22 cellular contexts compared by ENCODE assay signal in the genomic region with DNA sequence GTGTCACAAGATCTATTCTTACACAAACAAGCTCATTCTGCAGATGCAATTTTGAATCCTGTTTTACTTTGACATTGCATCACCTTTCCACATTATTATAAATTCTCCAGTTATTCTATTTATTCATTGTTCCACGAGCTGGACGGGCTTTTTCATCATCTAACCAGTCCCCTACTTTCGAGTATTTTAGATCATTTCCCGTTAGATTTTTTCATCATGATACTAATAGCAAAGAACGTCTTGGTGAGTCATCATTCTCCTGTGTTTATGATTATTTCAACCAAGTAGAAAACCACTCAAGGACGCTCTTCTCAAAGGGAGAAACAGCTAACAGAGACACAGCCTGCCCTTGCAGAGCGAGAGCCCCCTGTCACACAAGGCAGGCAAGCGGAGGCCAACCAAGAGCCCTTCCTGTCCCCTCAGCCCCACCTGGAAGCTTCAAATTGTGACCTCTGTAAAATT. TPM values are rescaled to one million over a fixed set of nuclear protein-coding genes. Genes with fewer than 3 reads are reported as not detected.
A peak's percentile ranks its signal among the peaks of the same experiment; 100 is the strongest.
DNase-seq lines count a peak whose midpoint lies in the region; ATAC-seq, FAIRE-seq and TF ChIP-seq lines count a peak whose summit lies in the region.
"Had no signal": no experiment of that assay in that cellular context is flagged by ENCODE, and none has a peak within 500 bp of the region (broad histone marks: within the 10 kb centered on the region; RNA-seq: fewer than 3 reads in every experiment).

No MANE protein-coding gene starts in this region.

- intact Hi-C loops in endothelial cell of umbilical vein (cut with micrococcal nuclease), result no loop called here
- intact Hi-C loops in mucosa of descending colon (cut with DNase I, micrococcal nuclease), result no loop called here

- H3K27me3 Mint-ChIP-seq in activated T-cell treated with anti-CD3 and anti-CD28 coated beads, Interleukin-2, amount 50 U/mL, for 24 hours, result no peaks in the 10 kb centered on the region
- H3K27me3 Mint-ChIP-seq: activated naive CD8-positive, alpha-beta T cell treated with anti-CD3 and anti-CD28 coated beads, Interleukin-2, amount 10 ng/mL, durations not matched to agents 7 days and 5 days; CD4-positive, CD25-positive, alpha-beta regulatory T cell had no signal

- CTCF ChIA-PET in endothelial cell of umbilical vein (lab: Charles Lee), result interaction anchor here (0.9 kb wide), 1 partner anchor 16 kb away, joined by 4 read pairs; the partner anchor contains the start of gene CIZ1

- no TSS peak for BruUV-seq in endothelial cell of umbilical vein (replicated peaks; lab: Mats Ljungman, UMichigan)

- TF ChIP-seq CTCF in endothelial cell of umbilical vein (IDR thresholded peaks at IDR 0.05; ENCODE audit: extremely low read depth in 1 of 2, insufficient read depth in 1 of 2, low read depth in 1 of 2, low read length in 2 of 2) (no peak), mucosa of descending colon (IDR thresholded peaks at IDR 0.05) (no peak)

- DNase-seq in activated T-cell treated with anti-CD3 and anti-CD28 coated beads, Interleukin-2, amount 50 U/mL, for 24 hours, result no peak
- DNase-seq in activated T-cell treated with anti-CD3 and anti-CD28 coated beads, Interleukin-2, amount 50 U/mL, for 1 hour, result no peak
- DNase-seq in amniotic epithelial cell (ENCODE audit: low read depth) (peak; percentile 90), endothelial cell of umbilical vein (ENCODE audit: low read depth, low spot score) (no peak), mucosa of descending colon (no peak), NOMO-1 treated with dmso at 0.1 percent for 144 hours (lab: John Stamatoyannopoulos, UW; ENCODE audit: unreplicated experiment) (no peak)
- no peak for DNase-seq in activated CD4-positive, alpha-beta T cell treated with anti-CD3 and anti-CD28 coated beads, Interleukin-2, amount 50 U/mL, for 1 hour
- DNase-seq: 8988T; activated CD4-positive, alpha-beta T cell treated with anti-CD3 and anti-CD28 coated beads, Interleukin-2, amount 50 U/mL, for 48 hours; activated naive CD8-positive, alpha-beta T cell treated with anti-CD3 and anti-CD28 coated beads, Interleukin-2, amount 10 ng/mL, durations not matched to agents 7 days and 5 days; CD4-positive, CD25-positive, alpha-beta regulatory T cell; left ventricle myocardium inferior; NCI-H1105 treated with DMSO at 0.1 percent for 48 hours; NCI-H774; occipital lobe; PC-3; stimulated activated naive CD4-positive, alpha-beta T cell had no signal

- H3K27ac ChIP-seq in endothelial cell of umbilical vein (ENCODE audit: insufficient read depth, low read depth, low read length), result no peak overlapping the region
- peak overlapping the region; percentile 36 for H3K27ac ChIP-seq in rectal smooth muscle tissue (ENCODE audit: low read depth, low read length)
- H3K27ac ChIP-seq: left ventricle myocardium inferior, tibial nerve had no signal

- FAIRE-seq in endothelial cell of umbilical vein (lab: Jason Lieb, UNC), result no peak
- FAIRE-seq: endometrium had no signal

- H3K36me3 Mint-ChIP-seq in activated T-cell treated with anti-CD3 and anti-CD28 coated beads, Interleukin-2, amount 50 U/mL, for 24 hours (ENCODE audit: low read depth), result peaks cover 80% of the 10 kb centered on the region

- no peaks in the 10 kb centered on the region for H3K9me3 Mint-ChIP-seq in activated T-cell treated with anti-CD3 and anti-CD28 coated beads, Interleukin-2, amount 50 U/mL, for 24 hours

- no peaks in the 10 kb centered on the region for H3K79me2 ChIP-seq in endothelial cell of umbilical vein (ENCODE audit: control insufficient read depth, insufficient read depth, low read length)

- TF ChIP-seq POLR2A in endothelial cell of umbilical vein (IDR thresholded peaks at IDR 0.05; ENCODE audit: low read depth, low read length), result no peak

- no peak overlapping the region for H3K4me3 Mint-ChIP-seq in activated T-cell treated with anti-CD3 and anti-CD28 coated beads, Interleukin-2, amount 50 U/mL, for 24 hours
- H3K4me3 Mint-ChIP-seq: activated naive CD8-positive, alpha-beta T cell treated with anti-CD3 and anti-CD28 coated beads, Interleukin-2, amount 10 ng/mL, durations not matched to agents 7 days and 5 days; CD4-positive, CD25-positive, alpha-beta regulatory T cell had no signal

- H3K36me3 ChIP-seq in endothelial cell of umbilical vein (ENCODE audit: control insufficient read depth in 2 of 2, extremely low read depth in 1 of 2, insufficient read depth in 2 of 2, low read length in 2 of 2), result peaks cover 25 to 44% of the 10 kb centered on the region in 2 experiments
- peaks cover 44% of the 10 kb centered on the region for H3K36me3 ChIP-seq in rectal smooth muscle tissue (ENCODE audit: control insufficient read depth, insufficient read depth, low read length)
- peaks cover 15% of the 10 kb centered on the region for H3K36me3 ChIP-seq in mucosa of descending colon (ENCODE audit: low read depth)

- H4K20me1 ChIP-seq in endothelial cell of umbilical vein (replicated peaks; ENCODE audit: control insufficient read depth, extremely low read depth, insufficient read depth, low read length), result no peaks in the 10 kb centered on the region

- no peak overlapping the region for H3K4me2 ChIP-seq in endothelial cell of umbilical vein (ENCODE audit: insufficient read depth, low read length)

- no peak overlapping the region for H2AFZ ChIP-seq in endothelial cell of umbilical vein (ENCODE audit: low read depth, low read length)

- POLR2A ChIA-PET in endothelial cell of umbilical vein (lab: Charles Lee), result interaction anchor here (0.7 kb wide), 1 partner anchor 47 kb away, joined by 3 read pairs; no protein-coding TSS in a partner anchor

- dilution Hi-C loops in endothelial cell of umbilical vein (cut with MboI; ENCODE audit: extremely low pct_ligation_motif_present, low sequenced_read_pairs), result no loop called here

- H3K4me3 ChIP-seq in endothelial cell of umbilical vein (replicated peaks in 1 of 3; ENCODE audit: insufficient read depth in 1 of 3, low read depth in 1 of 3, low read length in 3 of 3) (no peak overlapping the region), rectal smooth muscle tissue (ENCODE audit: low read length) (no peak overlapping the region), mucosa of descending colon (no peak overlapping the region)
- H3K4me3 ChIP-seq: left ventricle myocardium inferior, tibial nerve had no signal

- peaks cover under 1% of the 10 kb centered on the region for H3K4me1 Mint-ChIP-seq in activated T-cell treated with anti-CD3 and anti-CD28 coated beads, Interleukin-2, amount 50 U/mL, for 24 hours (ENCODE audit: low read depth)
- H3K4me1 Mint-ChIP-seq: CD4-positive, CD25-positive, alpha-beta regulatory T cell had no signal

- H3K27me3 ChIP-seq in endothelial cell of umbilical vein (ENCODE audit: control insufficient read depth in 2 of 2, insufficient read depth in 2 of 2, low read length in 2 of 2) (no peaks in the 10 kb centered on the region), rectal smooth muscle tissue (ENCODE audit: control insufficient read depth, insufficient read depth, low read length) (no peaks in the 10 kb centered on the region)
- H3K27me3 ChIP-seq: tibial nerve had no signal

- peak overlapping the region; percentile 9 for H3K27ac Mint-ChIP-seq in activated T-cell treated with anti-CD3 and anti-CD28 coated beads, Interleukin-2, amount 50 U/mL, for 24 hours
- H3K27ac Mint-ChIP-seq: activated naive CD8-positive, alpha-beta T cell treated with anti-CD3 and anti-CD28 coated beads, Interleukin-2, amount 10 ng/mL, durations not matched to agents 7 days and 5 days; CD4-positive, CD25-positive, alpha-beta regulatory T cell had no signal

- H3K9me3 ChIP-seq in endothelial cell of umbilical vein (replicated peaks; ENCODE audit: control insufficient read depth, insufficient read depth, low read length) (no peaks in the 10 kb centered on the region), mucosa of descending colon (no peaks in the 10 kb centered on the region)
- H3K9me3 ChIP-seq: left ventricle myocardium inferior had no signal

- H3K9ac ChIP-seq in endothelial cell of umbilical vein (replicated peaks; ENCODE audit: extremely low read depth, insufficient read depth, low read length) (no peak overlapping the region), rectal smooth muscle tissue (ENCODE audit: low read length) (no peak overlapping the region)

- no peaks in the 10 kb centered on the region for H3K9me1 ChIP-seq in endothelial cell of umbilical vein (replicated peaks; ENCODE audit: control insufficient read depth, extremely low read depth, insufficient read depth, low read length)

- no peak for ATAC-seq in mucosa of descending colon
- ATAC-seq: PC-3, sciatic nerve had no signal

- H3K4me1 ChIP-seq in endothelial cell of umbilical vein (ENCODE audit: control insufficient read depth, extremely low read depth, insufficient read depth, low read length) (no peaks in the 10 kb centered on the region), rectal smooth muscle tissue (ENCODE audit: control insufficient read depth, insufficient read depth, low read length) (no peaks in the 10 kb centered on the region), mucosa of descending colon (ENCODE audit: low read depth) (no peaks in the 10 kb centered on the region)
- H3K4me1 ChIP-seq: left ventricle myocardium inferior, tibial nerve had no signal

RNA-seq across cellular contexts. Expression of gene BBLN, which starts 15.1 kb away (rescaled TPM):
- 51.0 and 53.2 TPM in 2 replicates for total RNA-seq in endothelial cell of umbilical vein
- polyA plus RNA-seq in endothelial cell of umbilical vein, result 124 and 206 TPM in 2 replicates
- 56.1 and 94.1 TPM in 2 replicates for polyA plus RNA-seq in endothelial cell of umbilical vein (2011; cell fraction: cytosol; rRNA removed)
- 17.1 and 22.5 TPM in 2 replicates for polyA plus RNA-seq in endothelial cell of umbilical vein (2011; cell fraction: nucleus; rRNA removed)
- 54.3 and 72.4 TPM in 2 replicates for polyA plus RNA-seq in endothelial cell of umbilical vein (2012)
- 15.7 and 17.6 TPM in 2 replicates for polyA minus RNA-seq in endothelial cell of umbilical vein
- polyA minus RNA-seq in endothelial cell of umbilical vein (2011; cell fraction: cytosol; rRNA and poly(A)+ RNA removed), result 97.0 TPM
- 5.4 and 7.8 TPM in 2 replicates for polyA minus RNA-seq in endothelial cell of umbilical vein (2011; cell fraction: nucleus; rRNA and poly(A)+ RNA removed)
- total RNA-seq in mucosa of descending colon, result 10 to 100 TPM; 33.7 to 46.8 (median 37.6) TPM

RNA-seq across cellular contexts. Expression of gene CIZ1, which starts 16.2 kb away (rescaled TPM):
- total RNA-seq in endothelial cell of umbilical vein, result 143 and 150 TPM in 2 replicates
- 88.3 and 97.2 TPM in 2 replicates for polyA plus RNA-seq in endothelial cell of umbilical vein
- 61.2 and 64.5 TPM in 2 replicates for polyA plus RNA-seq in endothelial cell of umbilical vein (2011; cell fraction: cytosol; rRNA removed)
- polyA plus RNA-seq in endothelial cell of umbilical vein (2011; cell fraction: nucleus; rRNA removed), result 129 and 141 TPM in 2 replicates
- polyA plus RNA-seq in endothelial cell of umbilical vein (2012), result 106 and 126 TPM in 2 replicates
- polyA minus RNA-seq in endothelial cell of umbilical vein, result 72.8 and 92.2 TPM in 2 replicates
- 89.1 TPM for polyA minus RNA-seq in endothelial cell of umbilical vein (2011; cell fraction: cytosol; rRNA and poly(A)+ RNA removed)
- polyA minus RNA-seq in endothelial cell of umbilical vein (2011; cell fraction: nucleus; rRNA and poly(A)+ RNA removed), result 32.6 and 40.5 TPM in 2 replicates
- 100 to 1,000 TPM in 2 of 3 donors, 10 to 100 TPM in 1; 88.0 to 176 (median 105) TPM for total RNA-seq in mucosa of descending colon

RNA-seq across cellular contexts. Expression of gene LCN2, which starts 25.9 kb away (rescaled TPM):
- total RNA-seq in endothelial cell of umbilical vein (not detected in 2 replicates), mucosa of descending colon (100 to 1,000 TPM in 1 of 3 donors, 10 to 100 TPM in 2; 16.8 to 456 (median 20.5) TPM)
- not detected in 2 replicates for polyA plus RNA-seq in endothelial cell of umbilical vein
- not detected in 2 replicates for polyA plus RNA-seq in endothelial cell of umbilical vein (2011; cell fraction: cytosol; rRNA removed)
- not detected in 2 replicates for polyA plus RNA-seq in endothelial cell of umbilical vein (2011; cell fraction: nucleus; rRNA removed)
- not detected in 2 replicates for polyA plus RNA-seq in endothelial cell of umbilical vein (2012)
- polyA minus RNA-seq in endothelial cell of umbilical vein, result not detected in 2 replicates
- polyA minus RNA-seq in endothelial cell of umbilical vein (2011; cell fraction: cytosol; rRNA and poly(A)+ RNA removed), result 1.2 TPM
- polyA minus RNA-seq in endothelial cell of umbilical vein (2011; cell fraction: nucleus; rRNA and poly(A)+ RNA removed), result not detected in 2 replicates
- total RNA-seq: activated naive CD8-positive, alpha-beta T cell treated with anti-CD3 and anti-CD28 coated beads, Interleukin-2, amount 10 ng/mL, durations not matched to agents 7 days and 5 days; left ventricle myocardium inferior; LHCN-M2; occipital lobe; tibial nerve had no signal
- polyA plus RNA-seq: CD4-positive, CD25-positive, alpha-beta regulatory T cell had no signal

RNA-seq across cellular contexts. Expression of gene DNM1, which starts 28.0 kb away (rescaled TPM):
- total RNA-seq in endothelial cell of umbilical vein (2.9 and 7.9 TPM in 2 replicates), mucosa of descending colon (10 to 100 TPM in 1 of 3 donors, 1 to 10 TPM in 2; 4.0 to 19.0 (median 6.7) TPM)
- 0.59 TPM in 2 replicates for polyA plus RNA-seq in endothelial cell of umbilical vein
- 0.21 and 0.28 TPM in 2 replicates for polyA plus RNA-seq in endothelial cell of umbilical vein (2011; cell fraction: cytosol; rRNA removed)
- 2.7 and 3.9 TPM in 2 replicates for polyA plus RNA-seq in endothelial cell of umbilical vein (2011; cell fraction: nucleus; rRNA removed)
- 0.75 and 1.3 TPM in 2 replicates for polyA plus RNA-seq in endothelial cell of umbilical vein (2012)
- polyA minus RNA-seq in endothelial cell of umbilical vein, result 1.3 and 1.8 TPM in 2 replicates
- 1.6 TPM for polyA minus RNA-seq in endothelial cell of umbilical vein (2011; cell fraction: cytosol; rRNA and poly(A)+ RNA removed)
- polyA minus RNA-seq in endothelial cell of umbilical vein (2011; cell fraction: nucleus; rRNA and poly(A)+ RNA removed), result 2.1 and 2.2 TPM in 2 replicates
- polyA plus RNA-seq: CD4-positive, CD25-positive, alpha-beta regulatory T cell had no signal

RNA-seq across cellular contexts. Expression of gene PTGES2, which starts 47.6 kb away (rescaled TPM):
- total RNA-seq in endothelial cell of umbilical vein (64.2 and 69.6 TPM in 2 replicates), mucosa of descending colon (10 to 100 TPM; 65.3 to 99.7 (median 90.6) TPM)
- 69.8 and 69.9 TPM in 2 replicates for polyA plus RNA-seq in endothelial cell of umbilical vein
- 65.0 and 76.3 TPM in 2 replicates for polyA plus RNA-seq in endothelial cell of umbilical vein (2011; cell fraction: cytosol; rRNA removed)
- polyA plus RNA-seq in endothelial cell of umbilical vein (2011; cell fraction: nucleus; rRNA removed), result 105 and 113 TPM in 2 replicates
- 52.9 and 57.9 TPM in 2 replicates for polyA plus RNA-seq in endothelial cell of umbilical vein (2012)
- polyA minus RNA-seq in endothelial cell of umbilical vein, result 45.6 and 48.0 TPM in 2 replicates
- 85.7 TPM for polyA minus RNA-seq in endothelial cell of umbilical vein (2011; cell fraction: cytosol; rRNA and poly(A)+ RNA removed)
- 23.8 and 31.5 TPM in 2 replicates for polyA minus RNA-seq in endothelial cell of umbilical vein (2011; cell fraction: nucleus; rRNA and poly(A)+ RNA removed)

Comparison
In these comparisons a context has a peak if more than half of its experiments do, and no peak if none do; other contexts are left out.
1. RNA of gene LCN2, which starts 25.9 kb away (total RNA-seq): 16.8 to 456 TPM in mucosa of descending colon; not detected in endothelial cell of umbilical vein; every median in the first group is over 10 times any median in the second.